In genomic region chr20:652611-653109, GRCh38 we compare ENCODE assay signal across 8 cellular contexts. TPM values are rescaled to one million over a fixed set of nuclear protein-coding genes. Genes with fewer than 3 reads are reported as not detected.
A peak's percentile ranks its signal among the peaks of the same experiment; 100 is the strongest.
DNase-seq lines count a peak whose midpoint lies in the region; TF ChIP-seq lines count a peak whose summit lies in the region.

No MANE protein-coding gene starts in this region.

- no peaks in the 10 kb centered on the region for H3K27me3 ChIP-seq in WERI-Rb-1 (ENCODE audit: insufficient read depth, low read depth, severe bottlenecking)
- no peaks in the 10 kb centered on the region for H3K27me3 ChIP-seq in parathyroid adenoma (ENCODE audit: control insufficient read depth, insufficient read depth, low read length)

- DNase-seq in Daoy (ENCODE audit: low read depth) = peak; percentile 49
- peak; percentile 23 for DNase-seq in HFFc6
- peak; percentile 53 for DNase-seq in WERI-Rb-1
- peak; percentile 61 for DNase-seq in fibroblast of pulmonary artery (ENCODE audit: low read depth)
- no peak for DNase-seq in CD1c-positive myeloid dendritic cell (ENCODE audit: extremely low spot score)
- no peak for DNase-seq in NCI-H446 treated with DMSO at 0.1 percent for 48 hours (lab: John Stamatoyannopoulos, UW)
- DNase-seq in NCI-H69 (lab: John Stamatoyannopoulos, UW) = no peak

- H3K36me3 Mint-ChIP-seq in HFFc6 (ENCODE audit: low read depth) = peaks cover 35% of the 10 kb centered on the region

- H3K79me2 ChIP-seq in parathyroid adenoma = no peaks in the 10 kb centered on the region

- H3K9me3 ChIP-seq in WERI-Rb-1 (ENCODE audit: severe bottlenecking) = no peaks in the 10 kb centered on the region
- H3K9me3 ChIP-seq in parathyroid adenoma (ENCODE audit: control insufficient read depth, low read length) = no peaks in the 10 kb centered on the region

- peak overlapping the region; percentile 35; the same call in 1 of the 2 replicates for H3K27ac ChIP-seq in WERI-Rb-1
- H3K27ac ChIP-seq in parathyroid adenoma = peak overlapping the region; percentile 68

- H3K27me3 Mint-ChIP-seq in HFFc6 (ENCODE audit: insufficient read depth) = peaks cover 3% of the 10 kb centered on the region

- peaks cover 44% of the 10 kb centered on the region for H3K4me1 Mint-ChIP-seq in HFFc6 (ENCODE audit: low read depth)

- peak overlapping the region; percentile 51 for H3K4me3 ChIP-seq in WERI-Rb-1 (ENCODE audit: low read depth, low read length)
- peak overlapping the region; percentile 93 for H3K4me3 ChIP-seq in fibroblast of pulmonary artery (replicated peaks; ENCODE audit: low read depth, low read length)
- H3K4me3 ChIP-seq in parathyroid adenoma (ENCODE audit: low read depth, low read length) = peak overlapping the region; percentile 69

- peak overlapping the region; percentile 71 for H2AFZ ChIP-seq in parathyroid adenoma

- H3K9me3 Mint-ChIP-seq in HFFc6 = no peaks in the 10 kb centered on the region

- peak overlapping the region; percentile 68 for H3K27ac Mint-ChIP-seq in HFFc6

- H3K9ac ChIP-seq in parathyroid adenoma = peak overlapping the region; percentile 32

- H3K36me3 ChIP-seq in WERI-Rb-1 (peaks cover 26% of the 10 kb centered on the region), parathyroid adenoma (ENCODE audit: control insufficient read depth, insufficient read depth, low read length) (no peaks in the 10 kb centered on the region)

- peak overlapping the region; percentile 95 for H3K4me3 Mint-ChIP-seq in HFFc6

- H3K4me2 ChIP-seq in parathyroid adenoma (ENCODE audit: low read length) = peak overlapping the region; percentile 64

- H3K4me1 ChIP-seq in parathyroid adenoma = peaks cover 20% of the 10 kb centered on the region

- TF ChIP-seq CTCF in HFFc6 (IDR thresholded peaks at IDR 0.05) (no peak), WERI-Rb-1 (IDR thresholded peaks at IDR 0.05; ENCODE audit: low read depth, low read length) (no peak), fibroblast of pulmonary artery (IDR thresholded peaks at IDR 0.05; ENCODE audit: low read length, missing control alignments) (no peak), parathyroid adenoma (IDR thresholded peaks at IDR 0.05) (no peak)

RNA-seq across cellular contexts. Expression of gene SRXN1, which starts 0.3 kb away (rescaled TPM):
- 66.1 and 77.0 TPM in 2 replicates for total RNA-seq in Daoy (2014; rRNA removed; shearing (Covaris generic))
- total RNA-seq in HFFc6 (2021; fragmentation: NEBNext Ultra II Directional; extraction: Animal tissue kit (Norgen Biotek cat#: 25700)) = 10 to 100 TPM; 50.0 to 65.4 (median 58.3) TPM

RNA-seq across cellular contexts. Expression of gene SCRT2, which starts 22.9 kb away (rescaled TPM):
- total RNA-seq in Daoy (2014; rRNA removed; shearing (Covaris generic)) = not detected in 2 replicates
- total RNA-seq in HFFc6 (2021; fragmentation: NEBNext Ultra II Directional; extraction: Animal tissue kit (Norgen Biotek cat#: 25700)) = not detected

RNA-seq across cellular contexts. Expression of gene TCF15, which starts 42.6 kb away (rescaled TPM):
- total RNA-seq in Daoy (2014; rRNA removed; shearing (Covaris generic)) = 0.18 and 1.0 TPM in 2 replicates
- not detected for total RNA-seq in HFFc6 (2021; fragmentation: NEBNext Ultra II Directional; extraction: Animal tissue kit (Norgen Biotek cat#: 25700))

Comparison
In these comparisons a context has a peak if more than half of its experiments do, and no peak if none do; other contexts are left out.
1. DNase-seq: peak in Daoy (single experiment), HFFc6 (single experiment), WERI-Rb-1 (single experiment) and fibroblast of pulmonary artery (single experiment); none in CD1c-positive myeloid dendritic cell (single experiment), NCI-H446 treated with DMSO at 0.1 percent for 48 hours (single experiment) and NCI-H69 (single experiment).
2. Peak in every context shown above with its lines, with median percentiles within 50 percentile points of each other: H3K4me3 ChIP-seq.